ENCODE assay signal across 18 cellular contexts in the genomic region with DNA sequence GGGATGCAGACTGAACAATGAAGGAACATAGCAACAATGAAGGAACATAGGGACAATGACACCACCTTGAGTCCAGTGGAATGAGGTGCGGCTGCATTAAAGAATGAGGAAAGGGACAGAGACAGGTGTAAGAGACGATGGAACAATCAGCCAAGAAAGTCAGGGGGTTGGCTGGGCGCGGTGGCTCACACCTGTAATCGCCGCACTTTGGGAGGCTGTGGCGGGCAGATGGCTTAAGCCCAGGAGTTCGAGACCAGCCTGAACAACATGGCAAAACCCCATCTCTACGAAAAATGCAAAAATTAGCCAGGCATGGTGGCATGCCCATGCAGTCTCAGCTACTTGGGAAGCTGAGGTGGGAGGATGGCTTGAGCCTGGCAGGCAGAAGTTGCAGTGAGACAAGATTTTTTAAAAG. TPM values are rescaled to one million over a fixed set of nuclear protein-coding genes. Genes with fewer than 3 reads are reported as not detected.
A peak's percentile ranks its signal among the peaks of the same experiment; 100 is the strongest.
DNase-seq lines count a peak whose midpoint lies in the region; ATAC-seq, FAIRE-seq and TF ChIP-seq lines count a peak whose summit lies in the region.
"Had no signal": no experiment of that assay in that cellular context is flagged by ENCODE, and none has a peak within 500 bp of the region (broad histone marks: within the 10 kb centered on the region; RNA-seq: fewer than 3 reads in every experiment).

No MANE protein-coding gene starts in this region.

- no peak overlapping the region for H2AFZ ChIP-seq in HepG2 (ENCODE audit: low read length)

- FAIRE-seq in GM12891 (lab: Jason Lieb, UNC) (peak; percentile 28), HepG2 (lab: Jason Lieb, UNC) (no peak)

- no peak for ATAC-seq in activated T-helper 17 cell treated with anti-CD3 and anti-CD28 coated beads, Interleukin-2, amount 50 U/mL, for 72 hours (replicated peaks)
- ATAC-seq in HepG2 = no peak
- no peak for ATAC-seq in HG03432 (IDR thresholded peaks at IDR 0.05; ENCODE audit: unreplicated experiment)
- ATAC-seq: psoas muscle had no signal

- intact Hi-C loops in HepG2 (cut with micrococcal nuclease; ENCODE audit: unreplicated experiment) = loop anchor here (10.0 kb wide), 1 partner anchor 61 kb away; no protein-coding TSS in a partner anchor

- no peaks in the 10 kb centered on the region for H3K36me3 ChIP-seq in HepG2 (replicated peaks in 1 of 2; ENCODE audit: control insufficient read depth in 1 of 2, insufficient read depth in 2 of 2, low read length in 2 of 2)
- H3K36me3 ChIP-seq: breast epithelium, uterus had no signal

- CTCF ChIA-PET in HepG2 (lab: Yijun Ruan, JAX; ENCODE audit: low intra/inter-chr PET ratio, low total read pairs) = interaction anchor here (1.6 to 4.2 kb wide), 2 partner anchors 38 to 62 kb away, joined by 5 to 17 read pairs; no protein-coding TSS in a partner anchor

- H3K4me2 ChIP-seq in HepG2 (ENCODE audit: low read depth, low read length) = no peak overlapping the region

- POLR2A ChIA-PET in HepG2 (lab: Yijun Ruan, JAX) = no interaction called here

- H3K79me2 ChIP-seq in HepG2 (ENCODE audit: insufficient read depth, low read length) = no peaks in the 10 kb centered on the region

- no peak for TF ChIP-seq RAD21 in HepG2 (CRISPR knock-in tag; IDR thresholded peaks at IDR 0.05)

- in situ Hi-C loops in ACHN (cut with HindIII; ENCODE audit: low pct_ligation_motif_present, low pct_unique_long_range_greater_than_20kb, low sequenced_read_pairs) (no loop called here), HepG2 (cut with HindIII; ENCODE audit: extremely low pct_ligation_motif_present, low pct_unique_long_range_greater_than_20kb) (loop anchor here (5.0 kb wide), 1 partner anchor 142 kb away; the partner anchor contains the start of genes FBXL8 and TRADD)

- TF ChIP-seq POLR2A in GM12891 (IDR thresholded peaks at IDR 0.05; ENCODE audit: low read depth, low read length) = no peak
- TF ChIP-seq POLR2A in HepG2 (IDR thresholded peaks at IDR 0.05; ENCODE audit: insufficient read depth in 1 of 2, low read depth in 2 of 2, low read length in 2 of 2) = no peak

- H3K4me1 ChIP-seq in HepG2 (ENCODE audit: insufficient read depth, low read length) = peaks cover 30% of the 10 kb centered on the region
- H3K4me1 ChIP-seq: breast epithelium had no signal

- H3K27me3 Mint-ChIP-seq in activated T-helper 17 cell treated with anti-CD3 and anti-CD28 coated beads, Interleukin-2, amount 50 U/mL, for 72 hours = no peaks in the 10 kb centered on the region

- H3K27ac ChIP-seq in HepG2 (ENCODE audit: extremely low read length, insufficient read depth, low read length) = no peak overlapping the region
- H3K27ac ChIP-seq: psoas muscle had no signal

- no peaks in the 10 kb centered on the region for H4K20me1 ChIP-seq in HepG2 (ENCODE audit: insufficient read depth, low read length)

- peaks cover 9% of the 10 kb centered on the region for H3K4me1 Mint-ChIP-seq in activated T-helper 17 cell treated with anti-CD3 and anti-CD28 coated beads, Interleukin-2, amount 50 U/mL, for 72 hours

- H3K27me3 ChIP-seq in HepG2 (ENCODE audit: control insufficient read depth in 1 of 2, insufficient read depth in 2 of 2, low read length in 2 of 2) = peaks cover 7 to 25% of the 10 kb centered on the region in 2 experiments
- H3K27me3 ChIP-seq: breast epithelium, uterus had no signal

- peak; percentile 46 for DNase-seq in ACHN
- no peak for DNase-seq in GM12891 (ENCODE audit: insufficient read length, low spot score)
- no peak for DNase-seq in HepG2 (ENCODE audit: low spot score)
- DNase-seq in NCI-H1092 treated with DMSO at 0.1 percent for 48 hours (lab: John Stamatoyannopoulos, UW) = no peak
- no peak for DNase-seq in hepatic stellate cell (ENCODE audit: low spot score)
- DNase-seq in H4 (ENCODE audit: low spot score) = no peak
- DNase-seq: activated CD8-positive, alpha-beta memory T cell treated with anti-CD3 and anti-CD28 coated beads, Interleukin-2, amount 50 U/mL, for 4 hours; COR-L47; foreskin melanocyte; IMR-90; NCI-H345; psoas muscle had no signal

- no peak overlapping the region for H3K27ac Mint-ChIP-seq in activated T-helper 17 cell treated with anti-CD3 and anti-CD28 coated beads, Interleukin-2, amount 50 U/mL, for 72 hours

- peak overlapping the region; percentile 84 for H3K4me3 Mint-ChIP-seq in activated T-helper 17 cell treated with anti-CD3 and anti-CD28 coated beads, Interleukin-2, amount 50 U/mL, for 72 hours

- no peak overlapping the region for H3K4me3 ChIP-seq in HepG2 (replicated peaks in 1 of 3; ENCODE audit: insufficient read depth in 1 of 3, low read depth in 2 of 3, low read length in 3 of 3)
- H3K4me3 ChIP-seq: SK-N-MC, uterus had no signal

- no peaks in the 10 kb centered on the region for H3K9me3 Mint-ChIP-seq in activated T-helper 17 cell treated with anti-CD3 and anti-CD28 coated beads, Interleukin-2, amount 50 U/mL, for 72 hours

- peaks cover 11% of the 10 kb centered on the region for H3K36me3 Mint-ChIP-seq in activated T-helper 17 cell treated with anti-CD3 and anti-CD28 coated beads, Interleukin-2, amount 50 U/mL, for 72 hours (ENCODE audit: low read depth)

- peak; percentile 70 for TF ChIP-seq CTCF in HepG2 (CRISPR knock-in tag; IDR thresholded peaks at IDR 0.05)

- no peak for TF ChIP-seq EP300 in HepG2 (IDR thresholded peaks at IDR 0.05; ENCODE audit: low read depth in 2 of 2, low read length in 2 of 2)
- no peak for TF ChIP-seq EP300 in HepG2 (CRISPR knock-in tag; IDR thresholded peaks at IDR 0.05; ENCODE audit: borderline replicate concordance)

- H3K9ac ChIP-seq in HepG2 (ENCODE audit: insufficient read depth, low read depth, low read length) = no peak overlapping the region

- no TSS peak for BruUV-seq in HepG2 (replicated peaks; lab: Mats Ljungman, UMichigan)

- WGBS in HepG2 (ENCODE audit: low lambda C conversion rate) = 64% methylated on average over 9 of the region's 9 CpGs

- no peaks in the 10 kb centered on the region for H3K9me3 ChIP-seq in HepG2 (ENCODE audit: low read length)
- H3K9me3 ChIP-seq: breast epithelium, psoas muscle, uterus had no signal

RNA-seq across cellular contexts. Expression of gene CBFB, which starts 13.6 kb away (rescaled TPM):
- polyA plus RNA-seq in GM12891 (2012; ENCODE audit: low read depth, missing spikeins) = 28.7 TPM
- total RNA-seq in activated T-helper 17 cell treated with anti-CD3 and anti-CD28 coated beads, Interleukin-2, amount 50 U/mL, for 72 hours = 100 to 1,000 TPM; 115 to 214 TPM
- 70.8 and 76.0 TPM in 2 replicates for total RNA-seq in HepG2 (2016; rRNA removed; fragmentation: Illumina TruSeq; extraction: Trizol)
- total RNA-seq in HepG2 (2016; cell fraction: cytosol; rRNA removed; fragmentation: Illumina TruSeq; extraction: Trizol; ENCODE audit: low read depth) = 14.1 and 16.3 TPM in 2 replicates
- total RNA-seq in HepG2 (2016; cell fraction: insoluble cytoplasmic fraction; rRNA removed; fragmentation: Illumina TruSeq; extraction: Trizol) = 66.9 and 69.6 TPM in 2 replicates
- total RNA-seq in HepG2 (2016; cell fraction: membrane; rRNA removed; fragmentation: Illumina TruSeq; extraction: Trizol) = 38.3 and 41.2 TPM in 2 replicates
- total RNA-seq in HepG2 (2016; cell fraction: nucleus; rRNA removed; fragmentation: Illumina TruSeq; extraction: Trizol) = 31.2 and 35.7 TPM in 2 replicates
- 15.4 and 22.1 TPM in 2 replicates for polyA plus RNA-seq in HepG2 (2011; rRNA removed)
- polyA plus RNA-seq in HepG2 (2011; cell fraction: cytosol; rRNA removed) = 10.3 and 18.1 TPM in 2 replicates
- polyA plus RNA-seq in HepG2 (2011; cell fraction: nucleus; rRNA removed) = 10.2 and 17.3 TPM in 2 replicates
- 28.7 and 37.3 TPM in 2 replicates for polyA plus RNA-seq in HepG2 (2012)
- 7.7 and 8.0 TPM in 2 replicates for polyA plus RNA-seq in HepG2 (2016; cell fraction: cytosol; fragmentation: Illumina TruSeq; extraction: Trizol; ENCODE audit: low read depth)
- polyA plus RNA-seq in HepG2 (2016; cell fraction: insoluble cytoplasmic fraction; fragmentation: Illumina TruSeq; extraction: Trizol; ENCODE audit: low read depth) = 67.5 and 73.5 TPM in 2 replicates
- polyA plus RNA-seq in HepG2 (2016; cell fraction: membrane; fragmentation: Illumina TruSeq; extraction: Trizol; ENCODE audit: low read depth) = 22.4 and 23.1 TPM in 2 replicates
- polyA plus RNA-seq in HepG2 (2016; cell fraction: nucleus; fragmentation: Illumina TruSeq; extraction: Trizol; ENCODE audit: insufficient read depth, low read depth) = 46.0 and 53.1 TPM in 2 replicates
- 9.6 and 21.2 TPM in 2 replicates for polyA minus RNA-seq in HepG2 (2011; rRNA and poly(A)+ RNA removed; ENCODE audit: low replicate concordance)
- polyA minus RNA-seq in HepG2 (2011; cell fraction: cytosol; rRNA and poly(A)+ RNA removed) = 35.2 and 47.8 TPM in 2 replicates
- polyA minus RNA-seq in HepG2 (2011; cell fraction: nucleus; rRNA and poly(A)+ RNA removed) = 23.3 and 26.0 TPM in 2 replicates
- 68.0 and 81.0 TPM in 2 replicates for total RNA-seq in H4 (2014; rRNA removed; shearing (Covaris generic))

RNA-seq across cellular contexts. Expression of gene CES4A, which starts 26.9 kb away (rescaled TPM):
- 6.8 TPM for polyA plus RNA-seq in GM12891 (2012; ENCODE audit: low read depth, missing spikeins)
- 10 to 100 TPM; 18.3 to 43.5 TPM for total RNA-seq in activated T-helper 17 cell treated with anti-CD3 and anti-CD28 coated beads, Interleukin-2, amount 50 U/mL, for 72 hours
- 0.09 TPM in 1 of 2 replicates, not detected in the other for total RNA-seq in HepG2 (2016; rRNA removed; fragmentation: Illumina TruSeq; extraction: Trizol)
- not detected in 2 replicates for total RNA-seq in HepG2 (2016; cell fraction: cytosol; rRNA removed; fragmentation: Illumina TruSeq; extraction: Trizol; ENCODE audit: low read depth)
- total RNA-seq in HepG2 (2016; cell fraction: insoluble cytoplasmic fraction; rRNA removed; fragmentation: Illumina TruSeq; extraction: Trizol) = not detected in 2 replicates
- total RNA-seq in HepG2 (2016; cell fraction: membrane; rRNA removed; fragmentation: Illumina TruSeq; extraction: Trizol) = not detected in 2 replicates
- total RNA-seq in HepG2 (2016; cell fraction: nucleus; rRNA removed; fragmentation: Illumina TruSeq; extraction: Trizol) = 0.43 TPM in 1 of 2 replicates, not detected in the other
- polyA plus RNA-seq in HepG2 (2011; rRNA removed) = 0.17 and 0.18 TPM in 2 replicates
- not detected in 2 replicates for polyA plus RNA-seq in HepG2 (2011; cell fraction: cytosol; rRNA removed)
- 1.1 and 1.3 TPM in 2 replicates for polyA plus RNA-seq in HepG2 (2011; cell fraction: nucleus; rRNA removed)
- polyA plus RNA-seq in HepG2 (2012) = 0.19 and 0.28 TPM in 2 replicates
- not detected in 2 replicates for polyA plus RNA-seq in HepG2 (2016; cell fraction: cytosol; fragmentation: Illumina TruSeq; extraction: Trizol; ENCODE audit: low read depth)
- not detected in 2 replicates for polyA plus RNA-seq in HepG2 (2016; cell fraction: insoluble cytoplasmic fraction; fragmentation: Illumina TruSeq; extraction: Trizol; ENCODE audit: low read depth)
- not detected in 2 replicates for polyA plus RNA-seq in HepG2 (2016; cell fraction: membrane; fragmentation: Illumina TruSeq; extraction: Trizol; ENCODE audit: low read depth)
- polyA plus RNA-seq in HepG2 (2016; cell fraction: nucleus; fragmentation: Illumina TruSeq; extraction: Trizol; ENCODE audit: insufficient read depth, low read depth) = 0.24 TPM in 1 of 2 replicates, not detected in the other
- 0.72 TPM in 1 of 2 replicates, not detected in the other for polyA minus RNA-seq in HepG2 (2011; rRNA and poly(A)+ RNA removed; ENCODE audit: low replicate concordance)
- polyA minus RNA-seq in HepG2 (2011; cell fraction: cytosol; rRNA and poly(A)+ RNA removed) = not detected in 2 replicates
- polyA minus RNA-seq in HepG2 (2011; cell fraction: nucleus; rRNA and poly(A)+ RNA removed) = 0.13 TPM in 1 of 2 replicates, not detected in the other
- total RNA-seq in H4 (2014; rRNA removed; shearing (Covaris generic)) = not detected in 2 replicates

RNA-seq across cellular contexts. Expression of gene CES3, which starts 54.3 kb away (rescaled TPM):
- polyA plus RNA-seq in GM12891 (2012; ENCODE audit: low read depth, missing spikeins) = 0.50 TPM
- 1 to 10 TPM; 2.6 to 4.2 TPM for total RNA-seq in activated T-helper 17 cell treated with anti-CD3 and anti-CD28 coated beads, Interleukin-2, amount 50 U/mL, for 72 hours
- 2.3 and 6.6 TPM in 2 replicates for total RNA-seq in HepG2 (2016; rRNA removed; fragmentation: Illumina TruSeq; extraction: Trizol)
- 1.0 and 1.6 TPM in 2 replicates for total RNA-seq in HepG2 (2016; cell fraction: cytosol; rRNA removed; fragmentation: Illumina TruSeq; extraction: Trizol; ENCODE audit: low read depth)
- 2.2 and 6.6 TPM in 2 replicates for total RNA-seq in HepG2 (2016; cell fraction: insoluble cytoplasmic fraction; rRNA removed; fragmentation: Illumina TruSeq; extraction: Trizol)
- total RNA-seq in HepG2 (2016; cell fraction: membrane; rRNA removed; fragmentation: Illumina TruSeq; extraction: Trizol) = 1.1 and 1.5 TPM in 2 replicates
- total RNA-seq in HepG2 (2016; cell fraction: nucleus; rRNA removed; fragmentation: Illumina TruSeq; extraction: Trizol) = 7.5 and 8.8 TPM in 2 replicates
- polyA plus RNA-seq in HepG2 (2011; rRNA removed) = 17.4 and 18.1 TPM in 2 replicates
- polyA plus RNA-seq in HepG2 (2011; cell fraction: cytosol; rRNA removed) = 6.7 and 8.6 TPM in 2 replicates
- polyA plus RNA-seq in HepG2 (2011; cell fraction: nucleus; rRNA removed) = 92.0 and 127 TPM in 2 replicates
- polyA plus RNA-seq in HepG2 (2012) = 8.9 and 16.9 TPM in 2 replicates
- 0.78 and 0.88 TPM in 2 replicates for polyA plus RNA-seq in HepG2 (2016; cell fraction: cytosol; fragmentation: Illumina TruSeq; extraction: Trizol; ENCODE audit: low read depth)
- polyA plus RNA-seq in HepG2 (2016; cell fraction: insoluble cytoplasmic fraction; fragmentation: Illumina TruSeq; extraction: Trizol; ENCODE audit: low read depth) = 1.7 and 1.9 TPM in 2 replicates
- polyA plus RNA-seq in HepG2 (2016; cell fraction: membrane; fragmentation: Illumina TruSeq; extraction: Trizol; ENCODE audit: low read depth) = 1.1 and 1.7 TPM in 2 replicates
- polyA plus RNA-seq in HepG2 (2016; cell fraction: nucleus; fragmentation: Illumina TruSeq; extraction: Trizol; ENCODE audit: insufficient read depth, low read depth) = 17.9 and 18.5 TPM in 2 replicates
- polyA minus RNA-seq in HepG2 (2011; rRNA and poly(A)+ RNA removed; ENCODE audit: low replicate concordance) = 11.2 and 24.1 TPM in 2 replicates
- 3.3 and 3.6 TPM in 2 replicates for polyA minus RNA-seq in HepG2 (2011; cell fraction: cytosol; rRNA and poly(A)+ RNA removed)
- 30.0 and 30.8 TPM in 2 replicates for polyA minus RNA-seq in HepG2 (2011; cell fraction: nucleus; rRNA and poly(A)+ RNA removed)
- total RNA-seq in H4 (2014; rRNA removed; shearing (Covaris generic)) = 0.68 and 1.2 TPM in 2 replicates
- total RNA-seq: IMR-90, lung microvascular endothelial cell had no signal

Comparison
In these comparisons a context has a peak if more than half of its experiments do, and no peak if none do; other contexts are left out.
1. RNA of gene CES4A, which starts 26.9 kb away (total RNA-seq): 18.3 to 43.5 TPM in activated T-helper 17 cell treated with anti-CD3 and anti-CD28 coated beads, Interleukin-2, amount 50 U/mL, for 72 hours; 0.09 to 0.43 TPM in HepG2 and not detected in H4; every median in the first group is over 10 times any median in the second.